Comparison of ENCODE assay signal across 19 cellular contexts in genomic region chr4:48329193-48329592, GRCh38. TPM values are rescaled to one million over a fixed set of nuclear protein-coding genes. Genes with fewer than 3 reads are reported as not detected.
DNase-seq lines count a peak whose midpoint lies in the region; ATAC-seq, FAIRE-seq and TF ChIP-seq lines count a peak whose summit lies in the region.
"Had no signal": no experiment of that assay in that cellular context is flagged by ENCODE, and none has a peak within 500 bp of the region (broad histone marks: within the 10 kb centered on the region; RNA-seq: fewer than 3 reads in every experiment).

No MANE protein-coding gene starts in this region.

- no peaks in the 10 kb centered on the region for H4K20me1 ChIP-seq in IMR-90 (ENCODE audit: insufficient read depth, low read length)

- H4K91ac ChIP-seq in IMR-90 (ENCODE audit: insufficient read depth, low read depth, low read length) (peak overlapping the region; percentile 29), mesenchymal stem cell (ENCODE audit: low read length) (no peak overlapping the region)

- H2BK5ac ChIP-seq in IMR-90 (ENCODE audit: low read depth, low read length, poor library complexity, severe bottlenecking), result no peak overlapping the region
- H2BK5ac ChIP-seq in mesenchymal stem cell (ENCODE audit: low read depth, low read length, poor library complexity, severe bottlenecking), result no peak overlapping the region

- ATAC-seq in A549 (peak in 1 of 2 experiments; percentile 60; a peak in 3 of 6 replicates), IMR-90 (ENCODE audit: low read depth) (no peak), HG02981 (IDR thresholded peaks at IDR 0.05; ENCODE audit: unreplicated experiment) (no peak)
- ATAC-seq: effector memory CD8-positive, alpha-beta T cell; naive thymus-derived CD8-positive, alpha-beta T cell; T-cell had no signal

- no peak for TF ChIP-seq POLR2A in A549 (IDR thresholded peaks at IDR 0.05; ENCODE audit: low read length)
- no peak for TF ChIP-seq POLR2A in IMR-90 (IDR thresholded peaks at IDR 0.05; ENCODE audit: low read depth, low read length)
- no peak for TF ChIP-seq POLR2A in stomach (IDR thresholded peaks at IDR 0.05)

- H3K4me3 ChIP-seq in A549 (no peak overlapping the region), IMR-90 (ENCODE audit: insufficient read depth, low read depth, low read length) (no peak overlapping the region), adipocyte (ENCODE audit: low read length) (peak overlapping the region; percentile 57), mesenchymal stem cell (ENCODE audit: insufficient read depth in 1 of 2, low read depth in 1 of 2, low read length in 2 of 2) (no peak overlapping the region), stomach (no peak overlapping the region)
- H3K4me3 ChIP-seq: spleen had no signal

- H3K23ac ChIP-seq in IMR-90 (ENCODE audit: low read depth, low read length) (no peak overlapping the region), mesenchymal stem cell (ENCODE audit: low read length in 2 of 2) (no peak overlapping the region)

- peak overlapping the region; percentile 27; the same call in 1 of the 2 replicates for H4K5ac ChIP-seq in IMR-90 (ENCODE audit: low read depth, low read length)

- POLR2A ChIA-PET in A549 (lab: Yijun Ruan, JAX), result interaction anchor here (1.2 kb wide), 1 partner anchor 11 kb away, joined by 4 read pairs; no protein-coding TSS in a partner anchor
- POLR2A ChIA-PET in IMR-90 (lab: Charles Lee; ENCODE audit: unreplicated experiment), result interaction anchor here (0.6 kb wide), 1 partner anchor 12 kb away, joined by 4 read pairs; the partner anchor contains the start of gene SLAIN2

- no peak overlapping the region for H2BK12ac ChIP-seq in mesenchymal stem cell (ENCODE audit: low read length in 2 of 2)

- H3K4me2 ChIP-seq in A549, result peak overlapping the region; percentile 73
- H3K4me2 ChIP-seq in IMR-90 (ENCODE audit: low read depth, low read length), result peak overlapping the region; percentile 45; the same call in 1 of the 2 replicates
- no peak overlapping the region for H3K4me2 ChIP-seq in mesenchymal stem cell (ENCODE audit: low read length, poor library complexity, severe bottlenecking)

- H2AK9ac ChIP-seq in IMR-90 (replicated peaks; ENCODE audit: low read depth, low read length, poor library complexity), result no peak overlapping the region

- H3K79me1 ChIP-seq in IMR-90 (ENCODE audit: low read depth in 1 of 2, low read length in 2 of 2) (no peaks in the 10 kb centered on the region), mesenchymal stem cell (replicated peaks; ENCODE audit: low read length, poor library complexity, severe bottlenecking) (no peaks in the 10 kb centered on the region)

- BruUV-seq in IMR-90 (replicated peaks; lab: Mats Ljungman, UMichigan), result no TSS peak

- TF ChIP-seq EP300 in A549 (IDR thresholded peaks at IDR 0.05), result no peak
- TF ChIP-seq EP300 in stomach (IDR thresholded peaks at IDR 0.05), result no peak

- H3K27ac ChIP-seq in A549 (peak overlapping the region; percentile 51 to 66; a peak in 5 of 6 replicates), IMR-90 (ENCODE audit: insufficient read depth, low read length) (no peak overlapping the region), mesenchymal stem cell (ENCODE audit: low read length, poor library complexity, severe bottlenecking) (peak overlapping the region; percentile 11), stomach (no peak overlapping the region)
- H3K27ac ChIP-seq: spleen had no signal

- H2AFZ ChIP-seq in IMR-90 (replicated peaks; ENCODE audit: low read length, poor library complexity), result no peak overlapping the region
- no peak overlapping the region for H2AFZ ChIP-seq in mesenchymal stem cell (ENCODE audit: low read depth, low read length)

- peak overlapping the region; percentile 46; the same call in 1 of the 2 replicates for H3K4ac ChIP-seq in IMR-90 (ENCODE audit: low read depth, low read length)
- no peak overlapping the region for H3K4ac ChIP-seq in mesenchymal stem cell (ENCODE audit: low read depth in 1 of 2, low read length in 2 of 2)

- TF ChIP-seq CTCF in A549 (IDR thresholded peaks at IDR 0.05) (no peak), IMR-90 (conservative IDR thresholded peaks at IDR 0.05; ENCODE audit: low read depth, low read length) (no peak), stomach (IDR thresholded peaks at IDR 0.05) (no peak)

- H4K8ac ChIP-seq in IMR-90 (ENCODE audit: low read depth in 2 of 2, low read length in 2 of 2) (no peak overlapping the region; a peak in 1 of 4 replicates), mesenchymal stem cell (ENCODE audit: low read length) (peak overlapping the region; percentile 69)

- peak overlapping the region; percentile 91; the same call in 1 of the 2 replicates for H3K18ac ChIP-seq in IMR-90 (ENCODE audit: low read depth, low read length)
- no peak overlapping the region for H3K18ac ChIP-seq in mesenchymal stem cell (ENCODE audit: low read depth in 1 of 2, low read length in 2 of 2)

- in situ Hi-C loops in IMR-90 (cut with MboI; ENCODE audit: low sequenced_read_pairs), result no loop called here

- H3K14ac ChIP-seq in IMR-90 (replicated peaks; ENCODE audit: low read depth, low read length) (peak overlapping the region; percentile 43), mesenchymal stem cell (ENCODE audit: low read length in 2 of 2) (no peak overlapping the region)

- H3K36me3 ChIP-seq in IMR-90 (ENCODE audit: control insufficient read depth, insufficient read depth, low read length) (no peaks in the 10 kb centered on the region), adipocyte (ENCODE audit: control insufficient read depth, insufficient read depth, low read length, severe bottlenecking) (no peaks in the 10 kb centered on the region), mesenchymal stem cell (ENCODE audit: control insufficient read depth in 1 of 2, insufficient read depth in 2 of 2, low read depth in 1 of 2, low read length in 2 of 2) (no peaks in the 10 kb centered on the region), stomach (no peaks in the 10 kb centered on the region)
- H3K36me3 ChIP-seq: spleen had no signal

- dilution Hi-C loops in IMR-90 (cut with HindIII; ENCODE audit: low sequenced_read_pairs, unreplicated experiment), result no loop called here

- no peak overlapping the region for H3K9ac ChIP-seq in IMR-90 (ENCODE audit: low read depth, low read length)
- H3K9ac ChIP-seq in adipocyte (ENCODE audit: low read length), result no peak overlapping the region
- H3K9ac ChIP-seq in mesenchymal stem cell (ENCODE audit: low read length), result peak overlapping the region; percentile 64

- H2BK20ac ChIP-seq in IMR-90 (ENCODE audit: low read depth, low read length), result peak overlapping the region; percentile 86

- CTCF ChIA-PET in A549 (lab: Yijun Ruan, JAX), result interaction anchor here (2.2 kb wide), 1 partner anchor 11 kb away, joined by 6 read pairs; no protein-coding TSS in a partner anchor
- CTCF ChIA-PET in IMR-90 (lab: Yijun Ruan, JAX), result interaction anchor here (1.2 kb wide), 1 partner anchor 18 kb away, joined by 3 read pairs; no protein-coding TSS in a partner anchor

- WGBS in A549 (ENCODE audit: missing lambda C conversion rate), result 0% methylated on average over 1 of the region's 1 CpG
- WGBS in IMR-90 (ENCODE audit: extremely low coverage in 2 of 2, insufficient read length in 1 of 2), 2 experiments, result no CpG with 5 or more reads among the region's 1 CpG
- WGBS in mesenchymal stem cell, result no CpG with 5 or more reads among the region's 1 CpG
- WGBS in stomach, 5 donors, result 13 to 55% (median 39%) methylated on average over 1 of the region's 1 CpG

- no peaks in the 10 kb centered on the region for H3K27me3 ChIP-seq in IMR-90 (ENCODE audit: control insufficient read depth, insufficient read depth, low read length)
- no peaks in the 10 kb centered on the region for H3K27me3 ChIP-seq in adipocyte (replicated peaks; ENCODE audit: control insufficient read depth, insufficient read depth, low read length)
- H3K27me3 ChIP-seq in mesenchymal stem cell (ENCODE audit: control insufficient read depth in 1 of 2, insufficient read depth in 1 of 2, low read length in 2 of 2), result peaks cover 0 to 14% of the 10 kb centered on the region in 2 experiments
- H3K27me3 ChIP-seq in stomach, result no peaks in the 10 kb centered on the region
- H3K27me3 ChIP-seq: spleen had no signal

- H3K9me3 ChIP-seq in A549, result no peaks in the 10 kb centered on the region
- H3K9me3 ChIP-seq in IMR-90 (ENCODE audit: control insufficient read depth, insufficient read depth, low read length), result no peaks in the 10 kb centered on the region
- H3K9me3 ChIP-seq in adipocyte (ENCODE audit: control insufficient read depth, low read length), result no peaks in the 10 kb centered on the region
- H3K9me3 ChIP-seq in mesenchymal stem cell (ENCODE audit: control insufficient read depth, low read length), result no peaks in the 10 kb centered on the region
- no peaks in the 10 kb centered on the region for H3K9me3 ChIP-seq in stomach
- H3K9me3 ChIP-seq: spleen had no signal

- H2BK15ac ChIP-seq in IMR-90 (ENCODE audit: low read depth, low read length), result peak overlapping the region; percentile 25
- H2BK15ac ChIP-seq in mesenchymal stem cell (ENCODE audit: low read depth, poor library complexity, severe bottlenecking), result no peak overlapping the region

- intact Hi-C loops in IMR-90 (cut with micrococcal nuclease) (no loop called here), stomach (cut with DNase I; ENCODE audit: low total_unique reads) (no loop called here)

- DNase-seq in A549 (ENCODE audit: low read depth in 1 of 2, low spot score in 1 of 2) (peak in 1 of 2 experiments; percentile 26), IMR-90 (no peak), adipocyte (ENCODE audit: low read depth) (no peak), mesenchymal stem cell (peak; percentile 19), A172 (ENCODE audit: low spot score) (no peak), stomach (no peak), activated gamma-delta T cell (lab: John Stamatoyannopoulos, UW) (no peak)
- DNase-seq: amygdala; cerebellar nuclear complex; DMS 273 treated with DMSO at 0.1 percent for 48 hours; effector memory CD8-positive, alpha-beta T cell; KBM-7; naive thymus-derived CD8-positive, alpha-beta T cell; NCI-H2029 treated with DMSO at 0.1 percent for 48 hours; spleen; stimulated activated CD8-positive, alpha-beta memory T cell treated with anti-CD3 and anti-CD28 coated beads, Interleukin-4, amount 100 ng/mL, for 48 hours; substantia nigra; T-cell had no signal

- H3K9me1 ChIP-seq in IMR-90 (ENCODE audit: insufficient read depth, low read length), result peaks cover 6% of the 10 kb centered on the region; the same call in 1 of the 2 replicates

- no peak for TF ChIP-seq RAD21 in A549 (conservative IDR thresholded peaks at IDR 0.05 in 1 of 2, IDR thresholded peaks at IDR 0.05 in 1 of 2)
- TF ChIP-seq RAD21 in IMR-90 (IDR thresholded peaks at IDR 0.05; ENCODE audit: low read length), result no peak

- H2BK120ac ChIP-seq in IMR-90 (ENCODE audit: low read depth, low read length) (peak overlapping the region; percentile 54), mesenchymal stem cell (ENCODE audit: low read depth, low read length) (no peak overlapping the region)

- no peak overlapping the region for H3K56ac ChIP-seq in IMR-90 (ENCODE audit: extremely low read depth, insufficient read depth, low read length)

- H3K4me1 ChIP-seq in A549 (peaks cover 40% of the 10 kb centered on the region), IMR-90 (ENCODE audit: control insufficient read depth, insufficient read depth, low read length) (peaks cover 9% of the 10 kb centered on the region), adipocyte (ENCODE audit: control insufficient read depth, insufficient read depth, low read length) (peaks cover 32% of the 10 kb centered on the region), mesenchymal stem cell (ENCODE audit: control insufficient read depth, insufficient read depth, low read depth, low read length) (peaks cover 1% of the 10 kb centered on the region), stomach (peaks cover 0 to 8% (median 4%) of the 10 kb centered on the region in 4 donors)
- H3K4me1 ChIP-seq: spleen had no signal

- FAIRE-seq in A549 (lab: Jason Lieb, UNC), result no peak

- 0 out of 2 replicates have a peak overlapping the region, but pooled peaks have one; percentile 3 for H2AK5ac ChIP-seq in IMR-90 (ENCODE audit: low read depth, low read length)
- H2AK5ac ChIP-seq in mesenchymal stem cell (ENCODE audit: low read length, severe bottlenecking), result peak overlapping the region; percentile 64

RNA-seq across cellular contexts. Expression of gene SLAIN2, which starts 12.1 kb away (rescaled TPM):
- 14.4 and 25.4 TPM in 2 replicates for polyA plus RNA-seq in A549 (2011; rRNA removed)
- polyA plus RNA-seq in A549 (2012; cell fraction: cytosol; rRNA removed), result 7.6 and 12.4 TPM in 2 replicates
- 5.3 and 6.2 TPM in 2 replicates for polyA plus RNA-seq in A549 (2012; cell fraction: nucleus; rRNA removed)
- 13.7 to 14.8 TPM (median 14.6 TPM) in 3 replicates for polyA plus RNA-seq in A549 (2017; fragmentation: RNase III; extraction: RNeasy Plus Mini Kit Qiagen cat#74134 plus additional on column Dnase treatment)
- 8.1 and 11.9 TPM in 2 replicates for polyA minus RNA-seq in A549 (2011; rRNA and poly(A)+ RNA removed)
- total RNA-seq in IMR-90 (2012; rRNA removed), result 23.3 and 32.2 TPM in 2 replicates
- polyA plus RNA-seq in IMR-90 (2012; rRNA removed), result 42.3 and 53.0 TPM in 2 replicates
- 17.1 and 18.7 TPM in 2 replicates for polyA plus RNA-seq in IMR-90 (2012; cell fraction: cytosol; rRNA removed)
- polyA plus RNA-seq in IMR-90 (2012; cell fraction: nucleus; rRNA removed; ENCODE audit: low replicate concordance), result 11.2 and 44.3 TPM in 2 replicates
- polyA plus RNA-seq in mesenchymal stem cell (2013, experiment 1 of 2), result 121 TPM
- polyA plus RNA-seq in mesenchymal stem cell (2013, experiment 2 of 2), result 120 TPM
- 38.1 and 41.7 TPM in 2 replicates for total RNA-seq in A172 (2014; rRNA removed; shearing (Covaris generic))
- 100 to 1,000 TPM in 1 of 5 donors, 10 to 100 TPM in 4; 27.7 to 274 (median 40.9) TPM for total RNA-seq in stomach
- polyA plus RNA-seq in stomach, result 10 to 100 TPM; 16.7 to 34.8 (median 19.7) TPM

RNA-seq across cellular contexts. Expression of gene TEC, which starts 59.6 kb away (rescaled TPM):
- polyA plus RNA-seq in A549 (2011; rRNA removed) (1.2 and 1.3 TPM in 2 replicates), A549 (2017; fragmentation: RNase III; extraction: RNeasy Plus Mini Kit Qiagen cat#74134 plus additional on column Dnase treatment) (1.4 to 1.9 TPM (median 1.6 TPM) in 3 replicates), IMR-90 (2012; rRNA removed) (0.16 and 0.39 TPM in 2 replicates), stomach (1 to 10 TPM in 2 of 3 donors, under 1 TPM in 1; 0.81 to 2.0 (median 1.6) TPM)
- polyA plus RNA-seq in A549 (2012; cell fraction: cytosol; rRNA removed), result 0.29 and 0.30 TPM in 2 replicates
- polyA plus RNA-seq in A549 (2012; cell fraction: nucleus; rRNA removed), result 0.36 and 0.71 TPM in 2 replicates
- 1.3 and 1.6 TPM in 2 replicates for polyA minus RNA-seq in A549 (2011; rRNA and poly(A)+ RNA removed)
- total RNA-seq in IMR-90 (2012; rRNA removed) (0.54 and 1.1 TPM in 2 replicates), stomach (1 to 10 TPM in 4 of 5 donors, under 1 TPM in 1; 0.89 to 7.0 (median 2.6) TPM)
- polyA plus RNA-seq in IMR-90 (2012; cell fraction: cytosol; rRNA removed), result 0.03 and 0.04 TPM in 2 replicates
- 0.10 and 0.65 TPM in 2 replicates for polyA plus RNA-seq in IMR-90 (2012; cell fraction: nucleus; rRNA removed; ENCODE audit: low replicate concordance)
- 0.88 TPM for polyA plus RNA-seq in mesenchymal stem cell (2013, experiment 1 of 2)
- 0.86 TPM for polyA plus RNA-seq in mesenchymal stem cell (2013, experiment 2 of 2)
- not detected in 2 replicates for total RNA-seq in A172 (2014; rRNA removed; shearing (Covaris generic))

Comparison
In these comparisons a context has a peak if more than half of its experiments do, and no peak if none do; other contexts are left out.
1. H3K27ac ChIP-seq: peak in A549 (2 of 2) and mesenchymal stem cell (single experiment); none in IMR-90 (single experiment) and stomach (0 of 5).